Comparison of ENCODE assay signal across 1 cellular context in genomic region chr14:75223664-75224154, GRCh38.
A peak's percentile ranks its signal among the peaks of the same experiment; 100 is the strongest.
TF ChIP-seq lines count a peak whose summit lies in the region.

No MANE protein-coding gene starts in this region.

TF ChIP-seq in GM12878, 131 proteins besides CTCF, POLR2A, EP300 and RAD21 (continues in another document):
- TF ChIP-seq NFIC (IDR thresholded peaks at IDR 0.05; ENCODE audit: low read depth, low read length) (peak; percentile 67), TBL1XR1 (IDR thresholded peaks at IDR 0.05; ENCODE audit: low read depth, low read length) (0 out of 2 replicates have a peak, but pooled peaks have one; percentile 35), SMAD5 (IDR thresholded peaks at IDR 0.05; ENCODE audit: low read depth) (no peak), BHLHE40 (IDR thresholded peaks at IDR 0.05; ENCODE audit: borderline replicate concordance in 1 of 2, low read depth in 2 of 2, low read length in 1 of 2) (peak in 1 of 2 experiments; percentile 27; a peak in 1 of 4 replicates), FOXK2 (IDR thresholded peaks at IDR 0.05) (no peak), PAX5 (IDR thresholded peaks at IDR 0.05; ENCODE audit: borderline replicate concordance, low read depth, low read length) (peak; percentile 79; the same call in 1 of the 2 replicates), PML (IDR thresholded peaks at IDR 0.05; ENCODE audit: low read length) (no peak), CREM (IDR thresholded peaks at IDR 0.05; ENCODE audit: low read depth) (peak; percentile 31; the same call in 1 of the 2 replicates), RCOR1 (conservative IDR thresholded peaks at IDR 0.05; ENCODE audit: low read depth, low read length) (no peak), KAT2A (conservative IDR thresholded peaks at IDR 0.05; ENCODE audit: control insufficient read depth, low read depth, low read length) (no peak), ZNF592 (IDR thresholded peaks at IDR 0.05) (no peak), MTA2 (IDR thresholded peaks at IDR 0.05; ENCODE audit: low read depth) (peak; percentile 71; the same call in 1 of the 2 replicates), IKZF1 (conservative IDR thresholded peaks at IDR 0.05) (peak; percentile 95), SMAD1 (IDR thresholded peaks at IDR 0.05; ENCODE audit: low read depth, partially characterized antibody) (no peak), SPI1 (IDR thresholded peaks at IDR 0.05; ENCODE audit: borderline replicate concordance, insufficient read depth, low read depth, low read length) (peak; percentile 93), HDAC2 (IDR thresholded peaks at IDR 0.05) (no peak), NBN (IDR thresholded peaks at IDR 0.05) (0 out of 2 replicates have a peak, but pooled peaks have one; percentile 56), BCL11A (IDR thresholded peaks at IDR 0.05; ENCODE audit: low read depth, low read length) (peak; percentile 85), EGR1 (IDR thresholded peaks at IDR 0.05; ENCODE audit: borderline replicate concordance in 1 of 2, low read depth in 2 of 2, low read length in 2 of 2) (peak in 1 of 2 experiments; percentile 81; a peak in 2 of 3 replicates), BCL3 (IDR thresholded peaks at IDR 0.05; ENCODE audit: borderline replicate concordance, insufficient read depth, low read depth, low read length, poor library complexity, severe bottlenecking) (peak; percentile 41), MXI1 (IDR thresholded peaks at IDR 0.05; ENCODE audit: low read depth, low read length) (no peak), KLF5 (IDR thresholded peaks at IDR 0.05; ENCODE audit: partially characterized antibody) (no peak), DPF2 (IDR thresholded peaks at IDR 0.05) (peak; percentile 85), ZBTB33 (IDR thresholded peaks at IDR 0.05) (no peak), GABPA (IDR thresholded peaks at IDR 0.05; ENCODE audit: low read depth) (no peak), SIN3A (IDR thresholded peaks at IDR 0.05; ENCODE audit: low read depth, low read length) (no peak), TAF1 (IDR thresholded peaks at IDR 0.05; ENCODE audit: borderline replicate concordance, low read depth, low read length) (no peak), ESRRA (IDR thresholded peaks at IDR 0.05; ENCODE audit: low read length) (no peak), TARDBP (IDR thresholded peaks at IDR 0.05; ENCODE audit: borderline replicate concordance) (no peak), ZNF384 (IDR thresholded peaks at IDR 0.05; ENCODE audit: borderline replicate concordance, low read depth, low read length) (no peak), NR2F1 (conservative IDR thresholded peaks at IDR 0.05) (peak; percentile 42; the same call in 1 of the 2 replicates), CEBPZ (IDR thresholded peaks at IDR 0.05; ENCODE audit: low read depth, low read length) (no peak), EED (IDR thresholded peaks at IDR 0.05; ENCODE audit: low read depth) (peak; percentile 90), YBX1 (IDR thresholded peaks at IDR 0.05) (no peak), FOS (IDR thresholded peaks at IDR 0.05; ENCODE audit: borderline replicate concordance, extremely low read depth, insufficient read length) (no peak), CHD2 (IDR thresholded peaks at IDR 0.05; ENCODE audit: borderline replicate concordance, low read depth, low read length) (peak; percentile 70), ETV6 (conservative IDR thresholded peaks at IDR 0.05 in 1 of 2, IDR thresholded peaks at IDR 0.05 in 1 of 2; ENCODE audit: borderline replicate concordance in 1 of 2, low read depth in 1 of 2) (no peak), IKZF2 (IDR thresholded peaks at IDR 0.05) (peak; percentile 97), SP1 (IDR thresholded peaks at IDR 0.05; ENCODE audit: low read depth, low read length) (peak; percentile 63), RUNX3 (IDR thresholded peaks at IDR 0.05; ENCODE audit: low read length) (peak; percentile 87), NRF1 (conservative IDR thresholded peaks at IDR 0.05; ENCODE audit: low read depth, low read length) (no peak)
- TF ChIP-seq, protein P1, sequence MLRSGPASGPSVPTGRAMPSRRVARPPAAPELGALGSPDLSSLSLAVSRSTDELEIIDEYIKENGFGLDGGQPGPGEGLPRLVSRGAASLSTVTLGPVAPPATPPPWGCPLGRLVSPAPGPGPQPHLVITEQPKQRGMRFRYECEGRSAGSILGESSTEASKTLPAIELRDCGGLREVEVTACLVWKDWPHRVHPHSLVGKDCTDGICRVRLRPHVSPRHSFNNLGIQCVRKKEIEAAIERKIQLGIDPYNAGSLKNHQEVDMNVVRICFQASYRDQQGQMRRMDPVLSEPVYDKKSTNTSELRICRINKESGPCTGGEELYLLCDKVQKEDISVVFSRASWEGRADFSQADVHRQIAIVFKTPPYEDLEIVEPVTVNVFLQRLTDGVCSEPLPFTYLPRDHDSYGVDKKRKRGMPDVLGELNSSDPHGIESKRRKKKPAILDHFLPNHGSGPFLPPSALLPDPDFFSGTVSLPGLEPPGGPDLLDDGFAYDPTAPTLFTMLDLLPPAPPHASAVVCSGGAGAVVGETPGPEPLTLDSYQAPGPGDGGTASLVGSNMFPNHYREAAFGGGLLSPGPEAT (IDR thresholded peaks at IDR 0.05; ENCODE audit: low read depth): peak; percentile 90
- TF ChIP-seq, protein P2, sequence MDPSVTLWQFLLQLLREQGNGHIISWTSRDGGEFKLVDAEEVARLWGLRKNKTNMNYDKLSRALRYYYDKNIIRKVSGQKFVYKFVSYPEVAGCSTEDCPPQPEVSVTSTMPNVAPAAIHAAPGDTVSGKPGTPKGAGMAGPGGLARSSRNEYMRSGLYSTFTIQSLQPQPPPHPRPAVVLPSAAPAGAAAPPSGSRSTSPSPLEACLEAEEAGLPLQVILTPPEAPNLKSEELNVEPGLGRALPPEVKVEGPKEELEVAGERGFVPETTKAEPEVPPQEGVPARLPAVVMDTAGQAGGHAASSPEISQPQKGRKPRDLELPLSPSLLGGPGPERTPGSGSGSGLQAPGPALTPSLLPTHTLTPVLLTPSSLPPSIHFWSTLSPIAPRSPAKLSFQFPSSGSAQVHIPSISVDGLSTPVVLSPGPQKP (IDR thresholded peaks at IDR 0.05; ENCODE audit: low read depth, low read length): no peak
- TF ChIP-seq, protein P3, sequence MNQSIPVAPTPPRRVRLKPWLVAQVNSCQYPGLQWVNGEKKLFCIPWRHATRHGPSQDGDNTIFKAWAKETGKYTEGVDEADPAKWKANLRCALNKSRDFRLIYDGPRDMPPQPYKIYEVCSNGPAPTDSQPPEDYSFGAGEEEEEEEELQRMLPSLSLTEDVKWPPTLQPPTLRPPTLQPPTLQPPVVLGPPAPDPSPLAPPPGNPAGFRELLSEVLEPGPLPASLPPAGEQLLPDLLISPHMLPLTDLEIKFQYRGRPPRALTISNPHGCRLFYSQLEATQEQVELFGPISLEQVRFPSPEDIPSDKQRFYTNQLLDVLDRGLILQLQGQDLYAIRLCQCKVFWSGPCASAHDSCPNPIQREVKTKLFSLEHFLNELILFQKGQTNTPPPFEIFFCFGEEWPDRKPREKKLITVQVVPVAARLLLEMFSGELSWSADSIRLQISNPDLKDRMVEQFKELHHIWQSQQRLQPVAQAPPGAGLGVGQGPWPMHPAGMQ (IDR thresholded peaks at IDR 0.05; ENCODE audit: borderline replicate concordance): no peak
- TF ChIP-seq, protein P4, sequence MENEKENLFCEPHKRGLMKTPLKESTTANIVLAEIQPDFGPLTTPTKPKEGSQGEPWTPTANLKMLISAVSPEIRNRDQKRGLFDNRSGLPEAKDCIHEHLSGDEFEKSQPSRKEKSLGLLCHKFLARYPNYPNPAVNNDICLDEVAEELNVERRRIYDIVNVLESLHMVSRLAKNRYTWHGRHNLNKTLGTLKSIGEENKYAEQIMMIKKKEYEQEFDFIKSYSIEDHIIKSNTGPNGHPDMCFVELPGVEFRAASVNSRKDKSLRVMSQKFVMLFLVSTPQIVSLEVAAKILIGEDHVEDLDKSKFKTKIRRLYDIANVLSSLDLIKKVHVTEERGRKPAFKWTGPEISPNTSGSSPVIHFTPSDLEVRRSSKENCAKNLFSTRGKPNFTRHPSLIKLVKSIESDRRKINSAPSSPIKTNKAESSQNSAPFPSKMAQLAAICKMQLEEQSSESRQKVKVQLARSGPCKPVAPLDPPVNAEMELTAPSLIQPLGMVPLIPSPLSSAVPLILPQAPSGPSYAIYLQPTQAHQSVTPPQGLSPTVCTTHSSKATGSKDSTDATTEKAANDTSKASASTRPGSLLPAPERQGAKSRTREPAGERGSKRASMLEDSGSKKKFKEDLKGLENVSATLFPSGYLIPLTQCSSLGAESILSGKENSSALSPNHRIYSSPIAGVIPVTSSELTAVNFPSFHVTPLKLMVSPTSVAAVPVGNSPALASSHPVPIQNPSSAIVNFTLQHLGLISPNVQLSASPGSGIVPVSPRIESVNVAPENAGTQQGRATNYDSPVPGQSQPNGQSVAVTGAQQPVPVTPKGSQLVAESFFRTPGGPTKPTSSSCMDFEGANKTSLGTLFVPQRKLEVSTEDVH (IDR thresholded peaks at IDR 0.05; ENCODE audit: low read depth, partially characterized antibody): no peak
